8 cellular contexts compared by ENCODE assay signal in the genomic region with DNA sequence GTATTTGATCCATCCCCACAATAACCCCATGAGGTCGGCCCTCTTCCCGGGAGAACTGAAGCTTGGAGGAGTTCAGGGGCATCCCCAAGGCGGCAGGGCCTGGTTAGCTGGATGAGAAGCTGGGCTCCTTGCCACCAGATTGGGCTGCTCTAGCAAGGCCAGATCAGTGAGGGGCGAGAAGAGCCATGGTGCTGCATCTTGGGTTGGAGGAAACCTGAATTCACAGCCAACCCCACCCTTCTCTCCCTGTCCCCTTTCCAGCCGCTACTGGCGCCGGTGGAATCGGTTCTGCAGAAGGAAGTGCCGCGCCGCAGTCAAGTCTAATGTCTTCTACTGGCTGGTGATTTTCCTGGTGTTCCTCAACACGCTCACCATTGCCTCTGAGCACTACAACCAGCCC.
"Had no signal": no experiment of that assay in that cellular context is flagged by ENCODE, and none has a peak within 500 bp of the region (broad histone marks: within the 10 kb centered on the region; RNA-seq: fewer than 3 reads in every experiment).

No MANE protein-coding gene starts in this region.

- DNase-seq: GM23248, GOT3, H7, H9, HCEC 1CT, HFFc6 had no signal

- H3K4me1 Mint-ChIP-seq: GM23338, H9 had no signal

- H3K9me3 ChIP-seq: HAP-1 had no signal

- H3K27ac Mint-ChIP-seq: GM23338, H9, HFFc6 had no signal

- H3K4me3 ChIP-seq: GM23248, GM23338, HAP-1 had no signal

- H2AFZ ChIP-seq: GM23248, GM23338 had no signal

- H3K9me3 Mint-ChIP-seq: GM23338, H9, HFFc6 had no signal

- H3K36me3 ChIP-seq: HAP-1 had no signal

- H3K9ac ChIP-seq: GM23248 had no signal

- H3K4me1 ChIP-seq: HAP-1 had no signal

- H3K27ac ChIP-seq: GM23248 had no signal

- H3K4me3 Mint-ChIP-seq: GM23338, H9, HFFc6 had no signal

- H3K4me2 ChIP-seq: GM23338 had no signal
